In genomic region chr13:102361113-102361512, GRCh38 we compare ENCODE assay signal across 26 cellular contexts. TPM values are rescaled to one million over a fixed set of nuclear protein-coding genes. Genes with fewer than 3 reads are reported as not detected.
"Had no signal": no experiment of that assay in that cellular context is flagged by ENCODE, and none has a peak within 500 bp of the region (broad histone marks: within the 10 kb centered on the region; RNA-seq: fewer than 3 reads in every experiment).

No MANE protein-coding gene starts in this region.

- DNase-seq: colonic mucosa; cortex of kidney; effector CD8-positive, alpha-beta T cell; effector memory CD8-positive, alpha-beta T cell; endodermal cell; erythroblast; esophagus squamous epithelium; foreskin fibroblast; foreskin melanocyte; heart left ventricle; hypothalamus; left cardiac atrium; left lung; left ventricle myocardium superior; lower lobe of right lung; mesenchymal stem cell; mucosa of descending colon; naive B cell had no signal

- FAIRE-seq: endometrium, islet of Langerhans, keratinocyte had no signal

- H3K27ac Mint-ChIP-seq: dendritic cell treated with granulocyte-macrophage colony-stimulating factor and Interleukin-4, amounts not matched to agents 40 ng/mL and 50 ng/mL, for 4 days; effector memory CD8-positive, alpha-beta T cell; endodermal cell; mesothelial cell of epicardium; naive B cell had no signal

- H3K36me3 Mint-ChIP-seq: mesothelial cell of epicardium, naive B cell had no signal

- H3K9me3 Mint-ChIP-seq: dendritic cell treated with granulocyte-macrophage colony-stimulating factor and Interleukin-4, amounts not matched to agents 40 ng/mL and 50 ng/mL, for 4 days; effector memory CD8-positive, alpha-beta T cell; endodermal cell; mesothelial cell of epicardium; naive B cell had no signal

- H3K4me1 Mint-ChIP-seq: mesothelial cell of epicardium, naive B cell had no signal

- H3K27me3 Mint-ChIP-seq: dendritic cell treated with granulocyte-macrophage colony-stimulating factor and Interleukin-4, amounts not matched to agents 40 ng/mL and 50 ng/mL, for 4 days had no signal

- H3K4me3 Mint-ChIP-seq: dendritic cell treated with granulocyte-macrophage colony-stimulating factor and Interleukin-4, amounts not matched to agents 40 ng/mL and 50 ng/mL, for 4 days; effector memory CD8-positive, alpha-beta T cell; endodermal cell; mesothelial cell of epicardium; naive B cell had no signal

RNA-seq across cellular contexts. Expression of gene FGF14, which starts 40.7 kb away (rescaled TPM):
- total RNA-seq: kidney epithelial cell, myocyte had no signal
- polyA plus RNA-seq: hepatocyte had no signal
